ENCODE assay signal across 8 cellular contexts in genomic region chr1:169586395-169587255, GRCh38. TPM values are rescaled to one million over a fixed set of nuclear protein-coding genes. Genes with fewer than 3 reads are reported as not detected.
DNase-seq lines count a peak whose midpoint lies in the region; ATAC-seq and TF ChIP-seq lines count a peak whose summit lies in the region.

Gene F5, minus strand, starts transcription at chr1:169586481. Its CDS starts 95 bp downstream, at chr1:169586386.

- H3F3A ChIP-seq in GM23338 (replicated peaks; ENCODE audit: low read depth), result no peaks in the 10 kb centered on the region; the same call in 1 of the 2 replicates

- H3K79me2 ChIP-seq in GM23338 (replicated peaks; ENCODE audit: insufficient read depth), result no peaks in the 10 kb centered on the region

- peaks cover 4% of the 10 kb centered on the region; the same call in 1 of the 2 replicates for H3K4me1 ChIP-seq in GM23338 (ENCODE audit: insufficient read depth)

- POLR2A ChIA-PET in activated naive CD8-positive, alpha-beta T cell treated with anti-CD3 and anti-CD28 coated beads, Interleukin-2, amount 10 ng/mL, durations not matched to agents 7 days and 5 days (lab: Charles Lee), result interaction anchor here (1.5 kb wide), 1 partner anchor 125 kb away, joined by 7 read pairs; no protein-coding TSS in a partner anchor

- H3K27ac ChIP-seq in GM23338 (ENCODE audit: low read depth), result no peak within 1 kb of the TSS

- H3K27me3 Mint-ChIP-seq in GM23338 (ENCODE audit: insufficient read depth, low read depth, poor library complexity), result no peaks in the 10 kb centered on the region
- H3K27me3 Mint-ChIP-seq in activated naive CD8-positive, alpha-beta T cell treated with anti-CD3 and anti-CD28 coated beads, Interleukin-2, amount 10 ng/mL, durations not matched to agents 7 days and 5 days, result no peaks in the 10 kb centered on the region

- intact Hi-C loops in left cardiac atrium (cut with DNase I), result no loop called here
- intact Hi-C loops in posterior vena cava (cut with DNase I), result no loop called here

- H3K9me2 ChIP-seq in GM23338 (ENCODE audit: insufficient read depth), result no peaks in the 10 kb centered on the region

- no peaks in the 10 kb centered on the region for H3K36me3 ChIP-seq in GM23338 (ENCODE audit: insufficient read depth)

- H3K4me3 Mint-ChIP-seq in GM23338, result peak within 1 kb of the TSS; percentile 53; the same call in 1 of the 3 replicates
- H3K4me3 Mint-ChIP-seq in activated naive CD8-positive, alpha-beta T cell treated with anti-CD3 and anti-CD28 coated beads, Interleukin-2, amount 10 ng/mL, durations not matched to agents 7 days and 5 days, result peak within 1 kb of the TSS; percentile 81

- no peak within 1 kb of the TSS for H3K27ac Mint-ChIP-seq in GM23338
- peak within 1 kb of the TSS; percentile 71 for H3K27ac Mint-ChIP-seq in activated naive CD8-positive, alpha-beta T cell treated with anti-CD3 and anti-CD28 coated beads, Interleukin-2, amount 10 ng/mL, durations not matched to agents 7 days and 5 days

- DNase-seq in ELR (ENCODE audit: low read depth), result peak; percentile 60
- DNase-seq in GM23338 (ENCODE audit: low spot score), result peak; percentile 92
- DNase-seq in LoVo (ENCODE audit: low spot score), result peak; percentile 50
- DNase-seq in T follicular helper cell (ENCODE audit: low read depth), result peak; percentile 50
- peak; percentile 77 for DNase-seq in activated naive CD8-positive, alpha-beta T cell treated with anti-CD3 and anti-CD28 coated beads, Interleukin-2, amount 10 ng/mL, durations not matched to agents 7 days and 5 days
- peak; percentile 86 for DNase-seq in left cardiac atrium
- peak; percentile 91 for DNase-seq in posterior vena cava (ENCODE audit: low spot score)
- DNase-seq in ureter (ENCODE audit: low spot score), result peak; percentile 78

- peak; percentile 49 to 81 for TF ChIP-seq CTCF in GM23338 (conservative IDR thresholded peaks at IDR 0.05; ENCODE audit: low read depth in 2 of 2)

- H2AFZ ChIP-seq in GM23338, result peak within 1 kb of the TSS; percentile 93

- H3K4me3 ChIP-seq in GM23338, result peak within 1 kb of the TSS; percentile 31; the same call in 1 of the 2 replicates

- peaks cover 5% of the 10 kb centered on the region; the same call in 1 of the 3 replicates for H3K4me1 Mint-ChIP-seq in GM23338
- peaks cover 41% of the 10 kb centered on the region for H3K4me1 Mint-ChIP-seq in activated naive CD8-positive, alpha-beta T cell treated with anti-CD3 and anti-CD28 coated beads, Interleukin-2, amount 10 ng/mL, durations not matched to agents 7 days and 5 days

- H3K27me3 ChIP-seq in GM23338 (ENCODE audit: insufficient read depth), result no peaks in the 10 kb centered on the region

- ATAC-seq in GM23338, result peak; percentile 100
- peak; percentile 99 for ATAC-seq in activated naive CD8-positive, alpha-beta T cell treated with anti-CD3 and anti-CD28 coated beads, Interleukin-2, amount 10 ng/mL, durations not matched to agents 7 days and 5 days (ENCODE audit: low read depth)
- ATAC-seq in left cardiac atrium, result peak; percentile 96 to 99

- H3K36me3 Mint-ChIP-seq in GM23338 (ENCODE audit: low read depth), result no peaks in the 10 kb centered on the region
- no peaks in the 10 kb centered on the region for H3K36me3 Mint-ChIP-seq in activated naive CD8-positive, alpha-beta T cell treated with anti-CD3 and anti-CD28 coated beads, Interleukin-2, amount 10 ng/mL, durations not matched to agents 7 days and 5 days

- H4K20me1 ChIP-seq in GM23338 (replicated peaks; ENCODE audit: insufficient read depth), result no peaks in the 10 kb centered on the region

- H3K4me2 ChIP-seq in GM23338, result peak within 1 kb of the TSS; percentile 73; the same call in 1 of the 2 replicates

- no peaks in the 10 kb centered on the region for H3K9me3 Mint-ChIP-seq in GM23338
- no peaks in the 10 kb centered on the region for H3K9me3 Mint-ChIP-seq in activated naive CD8-positive, alpha-beta T cell treated with anti-CD3 and anti-CD28 coated beads, Interleukin-2, amount 10 ng/mL, durations not matched to agents 7 days and 5 days

TF ChIP-seq in GM23338, 12 proteins besides CTCF, POLR2A, EP300 and RAD21 (continues in another document):
- TF ChIP-seq EZH2 (IDR thresholded peaks at IDR 0.05; ENCODE audit: low read depth, unreplicated experiment) (no peak), ZNF114 (CRISPR knock-in tag; IDR thresholded peaks at IDR 0.05) (no peak), ZNF331 (CRISPR knock-in tag; IDR thresholded peaks at IDR 0.05; ENCODE audit: low read depth) (no peak), POLR2AphosphoS5 (IDR thresholded peaks at IDR 0.05; ENCODE audit: low read depth) (no peak), ETS1 (IDR thresholded peaks at IDR 0.05) (no peak), NANOG (IDR thresholded peaks at IDR 0.05; ENCODE audit: borderline replicate concordance) (no peak), EZH2phosphoT487 (IDR thresholded peaks at IDR 0.05; ENCODE audit: unreplicated experiment) (no peak), REST (IDR thresholded peaks at IDR 0.05; ENCODE audit: unreplicated experiment) (no peak), CREB1 (CRISPR knock-in tag; IDR thresholded peaks at IDR 0.05; ENCODE audit: low read depth) (no peak)

RNA-seq across cellular contexts. Expression of gene F5, which starts in this region (rescaled TPM):
- not detected in 2 replicates for total RNA-seq in GM23338 (2014; rRNA removed; shearing (Covaris generic))
- 0.10 and 0.16 TPM in 2 replicates for polyA plus RNA-seq in GM23338 (2016; fragmentation: Nextera tagmentation; extraction: Ambion mirVana)
- 1 to 10 TPM in 1 of 2 experiments, under 1 TPM in 1; 0.99 to 1.3 TPM for total RNA-seq in activated naive CD8-positive, alpha-beta T cell treated with anti-CD3 and anti-CD28 coated beads, Interleukin-2, amount 10 ng/mL, durations not matched to agents 7 days and 5 days
- 10 to 100 TPM; 17.8 to 20.9 TPM for total RNA-seq in left cardiac atrium
- total RNA-seq in posterior vena cava, result 1 to 10 TPM in 1 of 2 donors, under 1 TPM in 1; 1.00 to 2.5 TPM
- total RNA-seq in ureter, result 1.7 TPM

Comparison
In these comparisons a context has a peak if more than half of its experiments do, and no peak if none do; other contexts are left out.
1. Peak in DNase-seq, ATAC-seq, H3K4me3 ChIP-seq and H3K4me2 ChIP-seq in GM23338; RNA of the gene not detected or under 1 TPM.